Comparison of ENCODE assay signal across 24 cellular contexts in the genomic region with DNA sequence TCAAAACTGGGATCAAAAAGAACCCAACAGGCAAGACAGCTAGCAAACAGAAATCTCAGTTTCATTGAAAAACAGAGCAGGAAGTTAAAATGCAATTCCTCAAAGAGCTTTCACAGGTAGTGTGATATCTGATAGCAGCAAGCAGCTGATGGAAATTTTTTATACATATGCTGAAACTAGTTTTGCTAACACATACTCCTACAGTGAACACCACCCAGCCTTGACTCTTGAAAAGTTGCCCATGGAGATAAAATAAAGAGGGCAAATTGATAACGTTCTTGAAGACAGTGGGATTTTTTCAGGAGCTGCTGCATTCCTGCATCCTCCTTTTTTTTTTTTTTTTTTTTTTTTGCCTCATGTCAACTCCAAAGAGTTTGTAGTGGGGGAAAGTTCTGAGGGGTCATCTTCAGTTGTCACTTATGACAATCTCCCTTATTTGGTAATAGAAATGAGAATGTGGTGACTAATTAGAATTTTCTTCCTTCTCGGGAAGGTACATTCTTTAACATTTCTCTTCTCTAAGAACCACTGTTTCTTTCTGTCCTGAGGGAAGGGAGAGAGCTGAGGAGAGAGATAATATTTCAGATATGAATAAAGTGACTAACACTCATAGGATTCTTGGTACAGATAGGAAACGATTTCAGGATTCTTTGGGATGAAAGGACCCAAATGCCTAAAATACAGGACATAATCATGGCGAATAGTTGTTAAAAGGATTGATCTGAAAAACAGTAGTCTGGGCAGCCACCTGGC. TPM values are rescaled to one million over a fixed set of nuclear protein-coding genes. Genes with fewer than 3 reads are reported as not detected.
A peak's percentile ranks its signal among the peaks of the same experiment; 100 is the strongest.
DNase-seq lines count a peak whose midpoint lies in the region; ATAC-seq, FAIRE-seq and TF ChIP-seq lines count a peak whose summit lies in the region.
"Had no signal": no experiment of that assay in that cellular context is flagged by ENCODE, and none has a peak within 500 bp of the region (broad histone marks: within the 10 kb centered on the region; RNA-seq: fewer than 3 reads in every experiment).

No MANE protein-coding gene starts in this region.

- no peak overlapping the region for H3K9ac ChIP-seq in KMS-11
- peak overlapping the region; percentile 0 for H3K9ac ChIP-seq in astrocyte (ENCODE audit: low read length)

- DNase-seq in COLO829 (ENCODE audit: low spot score) (peak; percentile 70), astrocyte (ENCODE audit: low read depth) (peak; percentile 68), kidney tubule cell (ENCODE audit: low spot score) (peak; percentile 19), cerebellar cortex (ENCODE audit: low spot score) (no peak), dermis blood vessel endothelial cell (no peak)
- DNase-seq in activated T-cell treated with anti-CD3 and anti-CD28 coated beads, Interleukin-2, amount 50 U/mL, for 1 hour = no peak
- DNase-seq: activated B cell treated with CpG ODN at 0.5 μM for 24 hours; activated CD4-positive, alpha-beta T cell treated with anti-CD3 and anti-CD28 coated beads, Interleukin-2, amount 50 U/mL, for 48 hours; activated CD8-positive, alpha-beta memory T cell treated with anti-CD3 and anti-CD28 coated beads, Interleukin-2, amount 50 U/mL, for 48 hours; activated effector memory CD4-positive, alpha-beta T cell treated with Interleukin-2 at 50 U/mL for 16 hours; cortex of kidney; H7; heart left ventricle; left ventricle myocardium inferior; NCI-H1417 treated with DMSO at 0.1 percent for 48 hours; NCI-H510A treated with DMSO at 0.1 percent for 48 hours; psoas muscle; stimulated activated CD4-positive, alpha-beta T cell treated with anti-CD3 and anti-CD28 coated beads, Interleukin-1b, Interleukin-23, amount 100 ng/mL, for 48 hours had no signal

- H3K4me3 ChIP-seq in KMS-11 (IDR thresholded peaks at IDR 0.05; ENCODE audit: insufficient read depth, low read depth, low read length) = no peak overlapping the region
- no peak overlapping the region for H3K4me3 ChIP-seq in astrocyte (ENCODE audit: insufficient read depth, low read depth, low read length)
- H3K4me3 ChIP-seq: heart left ventricle, left ventricle myocardium inferior, psoas muscle had no signal

- peak overlapping the region; percentile 29 for H3K27ac Mint-ChIP-seq in astrocyte (ENCODE audit: unreplicated experiment)
- H3K27ac Mint-ChIP-seq: activated B cell treated with CpG ODN at 0.5 μM for 24 hours; stimulated activated memory B cell treated with anti-CD40 and anti-IgM and Interleukin-4, amounts not matched to agents 10 μg/mL and 1 μg/mL and 100 μg/mL, for 72 hours had no signal

- no peaks in the 10 kb centered on the region for H3K36me3 Mint-ChIP-seq in astrocyte (ENCODE audit: low read depth, unreplicated experiment)
- H3K36me3 Mint-ChIP-seq: stimulated activated memory B cell treated with anti-CD40 and anti-IgM and Interleukin-4, amounts not matched to agents 10 μg/mL and 1 μg/mL and 100 μg/mL, for 72 hours had no signal

- H3K27ac ChIP-seq in KMS-11 = no peak overlapping the region
- H3K27ac ChIP-seq in astrocyte (ENCODE audit: low read depth, low read length) = peak overlapping the region; percentile 10
- H3K27ac ChIP-seq: heart left ventricle, HL-60, left ventricle myocardium inferior, psoas muscle had no signal

- no peaks in the 10 kb centered on the region for H3K27me3 Mint-ChIP-seq in astrocyte (ENCODE audit: low read depth, unreplicated experiment)

- H3K36me3 ChIP-seq in KMS-11 (ENCODE audit: insufficient read depth) (no peaks in the 10 kb centered on the region), astrocyte (ENCODE audit: insufficient read depth, low read length) (no peaks in the 10 kb centered on the region)
- H3K36me3 ChIP-seq: heart left ventricle, left ventricle myocardium inferior had no signal

- TF ChIP-seq CTCF in KMS-11 (conservative IDR thresholded peaks at IDR 0.05; ENCODE audit: low read depth, low read length) (no peak), astrocyte (IDR thresholded peaks at IDR 0.05; ENCODE audit: insufficient read depth, low read depth, low read length) (no peak)

- H3K9me3 ChIP-seq in astrocyte (ENCODE audit: insufficient read depth, low read depth, low read length) = no peaks in the 10 kb centered on the region
- H3K9me3 ChIP-seq: heart left ventricle, left ventricle myocardium inferior, psoas muscle had no signal

- H3K4me2 ChIP-seq in KMS-11 (peak overlapping the region; percentile 22; the same call in 1 of the 2 replicates), astrocyte (ENCODE audit: low read length) (no peak overlapping the region)

- H3K4me3 Mint-ChIP-seq in astrocyte (ENCODE audit: unreplicated experiment) = no peak overlapping the region
- H3K4me3 Mint-ChIP-seq: activated B cell treated with CpG ODN at 0.5 μM for 24 hours; stimulated activated memory B cell treated with anti-CD40 and anti-IgM and Interleukin-4, amounts not matched to agents 10 μg/mL and 1 μg/mL and 100 μg/mL, for 72 hours had no signal

- peaks cover 18% of the 10 kb centered on the region for H3K4me1 ChIP-seq in KMS-11 (ENCODE audit: low read depth, poor library complexity, severe bottlenecking)
- peaks cover 14% of the 10 kb centered on the region for H3K4me1 ChIP-seq in astrocyte (ENCODE audit: insufficient read depth, low read length)
- H3K4me1 ChIP-seq: psoas muscle had no signal

- no peak for FAIRE-seq in astrocyte (lab: Jason Lieb, UNC)
- FAIRE-seq: A204.1, bronchial epithelial cell had no signal

- H2AFZ ChIP-seq in KMS-11 (ENCODE audit: low read depth) (no peak overlapping the region), astrocyte (ENCODE audit: low read depth, low read length) (no peak overlapping the region)

- no peaks in the 10 kb centered on the region for H3K79me2 ChIP-seq in KMS-11 (ENCODE audit: insufficient read depth, low read depth)
- H3K79me2 ChIP-seq in astrocyte (ENCODE audit: insufficient read depth, low read length) = peaks cover 22% of the 10 kb centered on the region

- no peaks in the 10 kb centered on the region for H3K9me3 Mint-ChIP-seq in astrocyte (ENCODE audit: unreplicated experiment)
- H3K9me3 Mint-ChIP-seq: activated B cell treated with CpG ODN at 0.5 μM for 24 hours had no signal

- ATAC-seq in GM21423 (IDR thresholded peaks at IDR 0.05; ENCODE audit: unreplicated experiment) = no peak
- ATAC-seq: heart left ventricle; psoas muscle; stimulated activated memory B cell treated with anti-CD40 and anti-IgM and Interleukin-4, amounts not matched to agents 10 μg/mL and 1 μg/mL and 100 μg/mL, for 72 hours had no signal

- peaks cover 25% of the 10 kb centered on the region for H3K4me1 Mint-ChIP-seq in astrocyte (ENCODE audit: low read depth, unreplicated experiment)
- H3K4me1 Mint-ChIP-seq: activated B cell treated with CpG ODN at 0.5 μM for 24 hours; stimulated activated memory B cell treated with anti-CD40 and anti-IgM and Interleukin-4, amounts not matched to agents 10 μg/mL and 1 μg/mL and 100 μg/mL, for 72 hours had no signal

- H4K20me1 ChIP-seq in KMS-11 (ENCODE audit: insufficient read depth) = no peaks in the 10 kb centered on the region
- no peaks in the 10 kb centered on the region for H4K20me1 ChIP-seq in astrocyte (ENCODE audit: insufficient read depth, low read length)

- H3K27me3 ChIP-seq in KMS-11 (ENCODE audit: insufficient read depth, low read depth) (no peaks in the 10 kb centered on the region), astrocyte (ENCODE audit: insufficient read depth, low read length) (no peaks in the 10 kb centered on the region)
- H3K27me3 ChIP-seq: heart left ventricle had no signal

RNA-seq across cellular contexts. Expression of a gene that starts 24.6 kb away (rescaled TPM):
- 8.6 and 12.3 TPM in 2 replicates for total RNA-seq in astrocyte
- 0.05 and 0.17 TPM in 2 replicates for total RNA-seq in dermis blood vessel endothelial cell
- total RNA-seq: activated B cell treated with CpG ODN at 0.5 μM for 24 hours had no signal

Comparison
In these comparisons a context has a peak if more than half of its experiments do, and no peak if none do; other contexts are left out.
1. DNase-seq: peak in COLO829 (single experiment), astrocyte (single experiment) and kidney tubule cell (single experiment); none in cerebellar cortex (single experiment), dermis blood vessel endothelial cell (single experiment) and activated T-cell treated with anti-CD3 and anti-CD28 coated beads, Interleukin-2, amount 50 U/mL, for 1 hour (single experiment).